ENCODE assay signal across 20 cellular contexts in genomic region chr6:158253248-158253647, GRCh38.
"Had no signal": no experiment of that assay in that cellular context is flagged by ENCODE, and none has a peak within 500 bp of the region (broad histone marks: within the 10 kb centered on the region; RNA-seq: fewer than 3 reads in every experiment).

No MANE protein-coding gene starts in this region.

- ATAC-seq: gastroesophageal sphincter, left cardiac atrium, lower lobe of right lung, pancreas, right cardiac atrium had no signal

- H3K27ac ChIP-seq: esophagus squamous epithelium, gastroesophageal sphincter, hepatocyte, left ventricle myocardium inferior, lower lobe of right lung, pancreas had no signal

- DNase-seq: esophagus squamous epithelium; foreskin fibroblast; kidney; left cardiac atrium; left ventricle myocardium inferior; lower lobe of right lung; mesenchymal stem cell; midbrain; occipital lobe; pancreas; right cardiac atrium; small intestine; stimulated activated CD4-positive, alpha-beta T cell treated with anti-CD3 and anti-CD28 coated beads, Interleukin-12 subunit alpha, Interleukin-12 subunit beta, amount 100 ng/mL, for 4 hours; stimulated activated naive CD4-positive, alpha-beta T cell treated with Interleukin-2 at 50 U/mL for 16 hours had no signal

- H3K9me3 Mint-ChIP-seq: dendritic cell treated with granulocyte-macrophage colony-stimulating factor and Interleukin-4, amounts not matched to agents 40 ng/mL and 50 ng/mL, for 4 days; nephron; type B pancreatic cell had no signal

- H3K4me3 ChIP-seq: esophagus squamous epithelium, gastroesophageal sphincter, hepatocyte, left ventricle myocardium inferior, lower lobe of right lung, pancreas had no signal

- H3K27me3 ChIP-seq: esophagus squamous epithelium, gastroesophageal sphincter, hepatocyte, pancreas had no signal

- H2AFZ ChIP-seq: hepatocyte had no signal

- H3K36me3 ChIP-seq: esophagus squamous epithelium, gastroesophageal sphincter, left ventricle myocardium inferior, lower lobe of right lung, pancreas had no signal

- H3K27ac Mint-ChIP-seq: dendritic cell treated with granulocyte-macrophage colony-stimulating factor and Interleukin-4, amounts not matched to agents 40 ng/mL and 50 ng/mL, for 4 days; nephron; progenitor cell of endocrine pancreas; type B pancreatic cell had no signal

- H3K4me3 Mint-ChIP-seq: dendritic cell treated with granulocyte-macrophage colony-stimulating factor and Interleukin-4, amounts not matched to agents 40 ng/mL and 50 ng/mL, for 4 days; nephron; type B pancreatic cell had no signal

- H3K9me3 ChIP-seq: esophagus squamous epithelium, gastroesophageal sphincter, left ventricle myocardium inferior, lower lobe of right lung, pancreas had no signal

- H3K27me3 Mint-ChIP-seq: dendritic cell treated with granulocyte-macrophage colony-stimulating factor and Interleukin-4, amounts not matched to agents 40 ng/mL and 50 ng/mL, for 4 days; progenitor cell of endocrine pancreas; type B pancreatic cell had no signal

- H3K4me2 ChIP-seq: hepatocyte had no signal
